In genomic region chr6:117481278-117481925, GRCh38 we compare ENCODE assay signal across 9 cellular contexts. TPM values are rescaled to one million over a fixed set of nuclear protein-coding genes. Genes with fewer than 3 reads are reported as not detected.
DNase-seq lines count a peak whose midpoint lies in the region; ATAC-seq, FAIRE-seq and TF ChIP-seq lines count a peak whose summit lies in the region.
"Had no signal": no experiment of that assay in that cellular context is flagged by ENCODE, and none has a peak within 500 bp of the region (broad histone marks: within the 10 kb centered on the region; RNA-seq: fewer than 3 reads in every experiment).

No MANE protein-coding gene starts in this region.

- TF ChIP-seq CTCF in A549 (IDR thresholded peaks at IDR 0.05) (no peak), breast epithelium (IDR thresholded peaks at IDR 0.05) (no peak), nephron (IDR thresholded peaks at IDR 0.05; ENCODE audit: unreplicated experiment in 3 of 3) (no peak), GM10266 (IDR thresholded peaks at IDR 0.05; ENCODE audit: control insufficient read depth, insufficient read depth, low read depth, missing control alignments) (no peak)

- H3K4me2 ChIP-seq in A549, result peak overlapping the region; percentile 85

- DNase-seq in A549 (ENCODE audit: low read depth in 1 of 2, low spot score in 1 of 2) (no peak), breast epithelium (ENCODE audit: low spot score in 2 of 2) (no peak), NCI-H1048 (lab: John Stamatoyannopoulos, UW) (no peak), HPDE6-E6E7 (ENCODE audit: extremely low spot score) (no peak), DMS114 treated with DMSO at 0.1 percent for 48 hours (lab: John Stamatoyannopoulos, UW; ENCODE audit: unreplicated experiment) (no peak), GM10266 (ENCODE audit: extremely low spot score) (no peak)

- CTCF ChIA-PET in A549 (lab: Yijun Ruan, JAX), result interaction anchor here (0.6 to 0.8 kb wide), 4 partner anchors 13 to 1384 kb away, joined by 3 to 4 read pairs (median 4); no protein-coding TSS in a partner anchor

- no peaks in the 10 kb centered on the region for H3K9me3 Mint-ChIP-seq in IgD-negative memory B cell
- no peaks in the 10 kb centered on the region for H3K9me3 Mint-ChIP-seq in nephron

- no peak; a peak in 1 of 6 replicates for ATAC-seq in A549

- TF ChIP-seq POLR2A in A549 (IDR thresholded peaks at IDR 0.05; ENCODE audit: low read length) (no peak), breast epithelium (IDR thresholded peaks at IDR 0.05) (no peak)

- FAIRE-seq in A549 (lab: Jason Lieb, UNC), result no peak

- H3K27me3 ChIP-seq in breast epithelium, result no peaks in the 10 kb centered on the region

- H3K9me3 ChIP-seq in A549 (no peaks in the 10 kb centered on the region), breast epithelium (no peaks in the 10 kb centered on the region)

- H3K4me1 ChIP-seq in A549 (peaks cover 30% of the 10 kb centered on the region; the same call in 2 of the 3 replicates), breast epithelium (no peaks in the 10 kb centered on the region)

- POLR2A ChIA-PET in A549 (lab: Yijun Ruan, JAX), result interaction anchor here (0.9 to 1.8 kb wide), 3 partner anchors 16 to 121 kb away, joined by 3 to 6 read pairs (median 3); partner anchors contain the start of gene GOPC

- peak overlapping the region in 1 of 3 donors; percentile 2 for H3K27ac Mint-ChIP-seq in IgD-negative memory B cell
- no peak overlapping the region for H3K27ac Mint-ChIP-seq in nephron

- 88% methylated on average over 22 of the region's 22 CpGs for WGBS in A549 (ENCODE audit: missing lambda C conversion rate)

- H3K36me3 Mint-ChIP-seq in IgD-negative memory B cell (no peaks in the 10 kb centered on the region), nephron (ENCODE audit: low read depth) (no peaks in the 10 kb centered on the region)

- H3K36me3 ChIP-seq in breast epithelium, result no peaks in the 10 kb centered on the region

- H3K27ac ChIP-seq in A549, result peak overlapping the region; percentile 94 to 99; a peak in 5 of 6 replicates
- H3K27ac ChIP-seq in breast epithelium, result peak overlapping the region in 1 of 2 donors; percentile 23

- H3K4me1 Mint-ChIP-seq in IgD-negative memory B cell (peaks cover 5 to 15% (median 8%) of the 10 kb centered on the region in 3 donors), nephron (peaks cover 11% of the 10 kb centered on the region)

- TF ChIP-seq EP300 in A549 (IDR thresholded peaks at IDR 0.05), result no peak

- H3K4me3 Mint-ChIP-seq in IgD-negative memory B cell (peak overlapping the region; percentile 63 to 85 (median 85)), nephron (peak overlapping the region; percentile 57 to 85 (median 85))

- peak in 1 of 2 experiments; percentile 23; a peak in 1 of 5 replicates for TF ChIP-seq RAD21 in A549 (conservative IDR thresholded peaks at IDR 0.05 in 1 of 2, IDR thresholded peaks at IDR 0.05 in 1 of 2)

- H3K27me3 Mint-ChIP-seq in IgD-negative memory B cell, result peaks cover 29% of the 10 kb centered on the region
- H3K27me3 Mint-ChIP-seq in nephron (ENCODE audit: low read depth), result peaks cover 35% of the 10 kb centered on the region

- H3K4me3 ChIP-seq in A549 (no peak overlapping the region), breast epithelium (peak overlapping the region in 2 of 3 donors; percentile 5 to 78)

- intact Hi-C loops in breast epithelium (cut with DNase I; ENCODE audit: low total_unique reads), result no loop called here

TF ChIP-seq in A549, 52 proteins besides CTCF, POLR2A, EP300 and RAD21:
- no peak for TF ChIP-seq FOXS1 (CRISPR knock-in tag; IDR thresholded peaks at IDR 0.05)
- TF ChIP-seq HOXA7 (CRISPR knock-in tag; IDR thresholded peaks at IDR 0.05), result no peak
- no peak for TF ChIP-seq HEYL (CRISPR knock-in tag; IDR thresholded peaks at IDR 0.05)
- TF ChIP-seq NFE2L2 (conservative IDR thresholded peaks at IDR 0.05; ENCODE audit: low read length), result no peak
- no peak for TF ChIP-seq HMGXB4 (CRISPR knock-in tag; IDR thresholded peaks at IDR 0.05; ENCODE audit: borderline replicate concordance)
- TF ChIP-seq JUNB (IDR thresholded peaks at IDR 0.05), result no peak
- no peak for TF ChIP-seq FOSL2 (IDR thresholded peaks at IDR 0.05)
- TF ChIP-seq FOSL2 (CRISPR knock-in tag; IDR thresholded peaks at IDR 0.05), result no peak
- no peak for TF ChIP-seq CHD2 (IDR thresholded peaks at IDR 0.05; ENCODE audit: low read length, partially characterized antibody)
- no peak for TF ChIP-seq HOXB5 (CRISPR knock-in tag; IDR thresholded peaks at IDR 0.05)
- TF ChIP-seq MAZ (IDR thresholded peaks at IDR 0.05; ENCODE audit: borderline replicate concordance, low read depth, low read length), result no peak
- no peak for TF ChIP-seq MAFK (IDR thresholded peaks at IDR 0.05; ENCODE audit: partially characterized antibody)
- no peak for TF ChIP-seq RCOR1 (IDR thresholded peaks at IDR 0.05; ENCODE audit: low read depth, low read length)
- TF ChIP-seq CBX2 (IDR thresholded peaks at IDR 0.05; ENCODE audit: borderline replicate concordance, low read depth), result no peak
- TF ChIP-seq ESRRA (IDR thresholded peaks at IDR 0.05; ENCODE audit: borderline replicate concordance, low read length), result no peak
- TF ChIP-seq RFX5 (IDR thresholded peaks at IDR 0.05), result no peak
- no peak for TF ChIP-seq EHMT2 (IDR thresholded peaks at IDR 0.05; ENCODE audit: low read depth)
- TF ChIP-seq E2F6 (IDR thresholded peaks at IDR 0.05; ENCODE audit: borderline replicate concordance, low read depth), result no peak

RNA-seq across cellular contexts. Expression of gene DCBLD1, which starts 1.1 kb away (rescaled TPM):
- polyA plus RNA-seq in A549 (2011; rRNA removed), result 39.3 and 49.1 TPM in 2 replicates
- polyA plus RNA-seq in A549 (2012; cell fraction: cytosol; rRNA removed), result 14.1 and 18.1 TPM in 2 replicates
- 37.0 and 37.9 TPM in 2 replicates for polyA plus RNA-seq in A549 (2012; cell fraction: nucleus; rRNA removed)
- polyA plus RNA-seq in A549 (2017; fragmentation: RNase III; extraction: RNeasy Plus Mini Kit Qiagen cat#74134 plus additional on column Dnase treatment), result 48.0 to 60.4 TPM (median 58.4 TPM) in 3 replicates
- polyA minus RNA-seq in A549 (2011; rRNA and poly(A)+ RNA removed), result 31.1 and 35.7 TPM in 2 replicates
- polyA plus RNA-seq in IgD-negative memory B cell, result 0.60 TPM
- total RNA-seq in breast epithelium, result 10 to 100 TPM; 10.4 to 16.0 (median 11.8) TPM

RNA-seq across cellular contexts. Expression of gene ROS1, which starts 55.7 kb away (rescaled TPM):
- 0.18 and 0.26 TPM in 2 replicates for polyA plus RNA-seq in A549 (2011; rRNA removed)
- 0.01 and 0.03 TPM in 2 replicates for polyA plus RNA-seq in A549 (2012; cell fraction: cytosol; rRNA removed)
- 0.04 and 0.05 TPM in 2 replicates for polyA plus RNA-seq in A549 (2012; cell fraction: nucleus; rRNA removed)
- polyA plus RNA-seq in A549 (2017; fragmentation: RNase III; extraction: RNeasy Plus Mini Kit Qiagen cat#74134 plus additional on column Dnase treatment), result 0.17 to 0.18 TPM (median 0.17 TPM) in 3 replicates
- 0.24 and 0.33 TPM in 2 replicates for polyA minus RNA-seq in A549 (2011; rRNA and poly(A)+ RNA removed)
- not detected for polyA plus RNA-seq in IgD-negative memory B cell
- total RNA-seq in breast epithelium, result under 1 TPM in 1 of 3 donors, not detected in 2; under 0.01 TPM
- polyA plus RNA-seq: neural cell had no signal
